ENCODE assay signal across 28 cellular contexts in genomic region chr10:114276671-114277070, GRCh38. TPM values are rescaled to one million over a fixed set of nuclear protein-coding genes. Genes with fewer than 3 reads are reported as not detected.
"Had no signal": no experiment of that assay in that cellular context is flagged by ENCODE, and none has a peak within 500 bp of the region (broad histone marks: within the 10 kb centered on the region; RNA-seq: fewer than 3 reads in every experiment).

No MANE protein-coding gene starts in this region.

- H3K36me3 ChIP-seq: colonic mucosa, gastrocnemius medialis, left lung, neural progenitor cell, prostate gland, right atrium auricular region, thoracic aorta had no signal

- H3K27me3 ChIP-seq: colonic mucosa, gastrocnemius medialis, left lung, neural progenitor cell, right atrium auricular region had no signal

- H3K27ac ChIP-seq: colonic mucosa, epithelial cell of prostate, gastrocnemius medialis, left lung, neural progenitor cell, parathyroid adenoma, prostate gland, right atrium auricular region, thoracic aorta had no signal

- H3K4me1 ChIP-seq: colonic mucosa, left lung, neural progenitor cell had no signal

- H3K9me3 ChIP-seq: colonic mucosa, gastrocnemius medialis, left lung, prostate gland, right atrium auricular region, thoracic aorta had no signal

- H3K4me3 ChIP-seq: colonic mucosa, gastrocnemius medialis, left lung, neural progenitor cell, prostate gland, right atrium auricular region, smooth muscle cell, thoracic aorta had no signal

- ATAC-seq: esophagus mucosa; gastrocnemius medialis; left cardiac atrium; left lung; naive thymus-derived CD4-positive, alpha-beta T cell; sciatic nerve; stimulated activated effector memory CD8-positive, alpha-beta T cell treated with anti-CD3 and anti-CD28 coated beads, Interleukin-12 subunit alpha, Interleukin-12 subunit beta, amount 100 ng/mL, for 72 hours had no signal

- DNase-seq: colonic mucosa; effector CD8-positive, alpha-beta T cell; endodermal cell; foreskin fibroblast; gastrocnemius medialis; head of caudate nucleus; left cardiac atrium; left lung; mesenchymal stem cell; midbrain; naive thymus-derived CD4-positive, alpha-beta T cell; stimulated activated CD4-positive, alpha-beta T cell treated with anti-CD3 and anti-CD28 coated beads, Interleukin-2, amount 100 ng/mL, for 24 hours; stimulated activated CD4-positive, alpha-beta T cell treated with anti-CD3 and anti-CD28 coated beads, Interleukin-4, amount 100 ng/mL, for 24 hours; stimulated activated naive CD4-positive, alpha-beta T cell treated with Interleukin-2 at 50 U/mL for 16 hours; substantia nigra had no signal

RNA-seq across cellular contexts. Expression of gene VWA2, which starts 37.6 kb away (rescaled TPM):
- total RNA-seq: chondrocyte, glomerular endothelial cell, lung microvascular endothelial cell, right atrium auricular region had no signal
